Comparison of ENCODE assay signal across 10 cellular contexts in the genomic region with DNA sequence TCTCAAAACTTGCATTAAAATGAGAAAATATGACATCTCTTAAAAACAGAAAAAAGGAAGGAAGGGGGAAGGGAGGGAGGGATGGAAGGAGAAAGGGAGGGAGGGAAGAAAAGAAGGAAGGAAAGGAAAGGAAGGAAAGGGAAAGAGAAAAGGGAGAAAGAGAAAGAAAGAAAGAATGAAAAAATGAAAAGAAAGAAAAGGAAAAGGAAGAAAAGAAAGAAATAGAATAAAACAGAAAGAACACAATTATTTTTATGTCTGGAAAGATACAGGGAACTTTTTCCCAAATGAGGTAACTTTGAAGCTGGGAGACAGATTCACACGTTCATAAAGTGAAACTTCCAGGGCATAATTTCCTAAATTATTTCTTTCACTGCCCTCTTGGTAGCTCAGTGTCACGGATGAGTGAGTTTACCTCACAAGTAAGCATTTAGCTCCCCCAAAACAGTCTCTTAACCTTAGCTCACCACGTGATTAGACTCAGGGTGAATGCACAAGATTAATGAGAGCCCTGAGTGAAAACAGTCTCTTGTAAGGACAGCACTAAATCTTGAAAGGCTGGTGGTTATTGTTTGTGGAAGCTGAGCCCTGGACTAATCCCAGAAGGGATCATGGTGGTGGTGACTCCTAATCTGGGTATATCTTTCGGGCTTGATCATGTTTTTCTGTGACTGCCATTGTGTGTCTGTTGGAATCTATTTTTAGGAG.
DNase-seq lines count a peak whose midpoint lies in the region; ATAC-seq and TF ChIP-seq lines count a peak whose summit lies in the region.
"Had no signal": no experiment of that assay in that cellular context is flagged by ENCODE, and none has a peak within 500 bp of the region (broad histone marks: within the 10 kb centered on the region; RNA-seq: fewer than 3 reads in every experiment).

No MANE protein-coding gene starts in this region.

- TF ChIP-seq CTCF in fibroblast of villous mesenchyme (IDR thresholded peaks at IDR 0.05; ENCODE audit: insufficient read depth, low read depth, low read length), result no peak

- peak overlapping the region; percentile 36; the same call in 1 of the 2 replicates for H3K4me3 ChIP-seq in ACC112 (ENCODE audit: low read depth, low read length)
- H3K4me3 ChIP-seq in fibroblast of villous mesenchyme (ENCODE audit: low read depth, low read length), result no peak overlapping the region
- no peak overlapping the region for H3K4me3 ChIP-seq in MG63

- H3K36me3 ChIP-seq in ACC112 (ENCODE audit: insufficient read depth, low read length) (no peaks in the 10 kb centered on the region), MG63 (no peaks in the 10 kb centered on the region)

- ATAC-seq in GM18867 (IDR thresholded peaks at IDR 0.05; ENCODE audit: unreplicated experiment), result peak; percentile 59

- no peaks in the 10 kb centered on the region for H3K79me2 ChIP-seq in ACC112 (ENCODE audit: control insufficient read depth, insufficient read depth, low read length, unreplicated experiment)

- peak overlapping the region; percentile 93 for H2AFZ ChIP-seq in ACC112 (ENCODE audit: low read length, unreplicated experiment)

- H3K27ac ChIP-seq in ACC112 (ENCODE audit: low read depth, low read length), result no peak overlapping the region

- intact Hi-C loops in posterior vena cava (cut with DNase I), result no loop called here

- no peaks in the 10 kb centered on the region for H3K27me3 ChIP-seq in ACC112 (ENCODE audit: insufficient read depth, low read length)
- no peaks in the 10 kb centered on the region for H3K27me3 ChIP-seq in MG63

- H3K4me1 ChIP-seq in ACC112 (ENCODE audit: control insufficient read depth, insufficient read depth, low read length, unreplicated experiment), result peaks cover 11% of the 10 kb centered on the region

- DNase-seq in NCI-H2227 treated with DMSO at 0.1 percent for 48 hours (lab: John Stamatoyannopoulos, UW) (peak; percentile 12), fibroblast of villous mesenchyme (ENCODE audit: low read depth) (peak; percentile 45), MG63 (no peak), posterior vena cava (ENCODE audit: low spot score) (no peak), SHP77 treated with DMSO at 0.1 percent for 48 hours (lab: John Stamatoyannopoulos, UW) (no peak)
- DNase-seq in activated CD8-positive, alpha-beta memory T cell treated with anti-CD3 and anti-CD28 coated beads, Interleukin-2, amount 50 U/mL, for 48 hours, result no peak
- DNase-seq: head of caudate nucleus, NCI-H446 treated with DMSO at 0.1 percent for 48 hours had no signal

- H3K9me3 ChIP-seq in MG63, result no peaks in the 10 kb centered on the region

Comparison
In these comparisons a context has a peak if more than half of its experiments do, and no peak if none do; other contexts are left out.
1. DNase-seq: peak in NCI-H2227 treated with DMSO at 0.1 percent for 48 hours (single experiment) and fibroblast of villous mesenchyme (single experiment); none in activated CD8-positive, alpha-beta memory T cell treated with anti-CD3 and anti-CD28 coated beads, Interleukin-2, amount 50 U/mL, for 48 hours (single experiment), MG63 (single experiment), posterior vena cava (single experiment) and SHP77 treated with DMSO at 0.1 percent for 48 hours (single experiment).